27 cellular contexts compared by ENCODE assay signal in the genomic region with DNA sequence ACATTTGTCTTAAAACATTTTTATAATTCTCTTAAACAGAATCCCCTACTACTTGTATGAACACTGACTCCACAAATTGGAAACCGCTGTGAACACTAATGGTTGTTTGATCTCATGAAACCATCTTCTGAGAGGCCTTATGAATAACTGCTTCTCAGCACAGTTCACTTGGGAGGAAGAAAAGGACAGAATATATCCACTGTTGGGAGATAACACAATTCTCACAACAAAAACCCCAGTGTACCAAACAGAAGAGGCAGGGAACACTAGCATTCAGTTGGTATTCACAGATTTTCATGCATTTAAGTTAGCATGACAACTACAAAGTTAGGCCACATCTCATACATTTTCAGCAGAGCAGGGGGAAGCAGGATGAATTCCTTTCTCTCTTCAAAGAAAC.
A peak's percentile ranks its signal among the peaks of the same experiment; 100 is the strongest.
DNase-seq lines count a peak whose midpoint lies in the region; ATAC-seq, FAIRE-seq and TF ChIP-seq lines count a peak whose summit lies in the region.
"Had no signal": no experiment of that assay in that cellular context is flagged by ENCODE, and none has a peak within 500 bp of the region (broad histone marks: within the 10 kb centered on the region; RNA-seq: fewer than 3 reads in every experiment).

No MANE protein-coding gene starts in this region.

- DNase-seq in HTR-8/SVneo (ENCODE audit: insufficient read length, low spot score) (no peak), K562 (ENCODE audit: extremely low read depth in 1 of 4, low spot score in 3 of 4) (no peak), medulla oblongata (ENCODE audit: extremely low spot score) (peak; percentile 52), superior temporal gyrus (ENCODE audit: extremely low spot score) (peak; percentile 48), esophagus muscularis mucosa (ENCODE audit: extremely low spot score) (no peak), COR-L47 (lab: John Stamatoyannopoulos, UW) (no peak)
- DNase-seq: 8988T; ACHN; BE2C; C1 segment of cervical spinal cord; CD4-positive, alpha-beta memory T cell; CD4-positive, CD25-positive, alpha-beta regulatory T cell; CD8-positive, alpha-beta memory T cell; DMS 273 treated with DMSO at 0.1 percent for 48 hours; DMS153; DMS53; DMS79; DND-41; EL; GDM1 had no signal

- H3K79me2 ChIP-seq in K562 (ENCODE audit: control insufficient read depth, insufficient read depth, low read length): no peaks in the 10 kb centered on the region

- TF ChIP-seq RAD21 in K562 (CRISPR knock-in tag; conservative IDR thresholded peaks at IDR 0.05 in 1 of 2, IDR thresholded peaks at IDR 0.05 in 1 of 2): no peak

- in situ Hi-C loops in K562 (cut with MboI): no loop called here

- 17% methylated on average over 1 of the region's 1 CpG for WGBS in K562 (ENCODE audit: insufficient coverage, low coverage, missing lambda C conversion rate)
- 89% methylated on average over 1 of the region's 1 CpG for WGBS in esophagus muscularis mucosa

- H3K36me3 ChIP-seq in K562 (ENCODE audit: control insufficient read depth, insufficient read depth, low read length) (no peaks in the 10 kb centered on the region), esophagus muscularis mucosa (no peaks in the 10 kb centered on the region)
- H3K36me3 ChIP-seq: BE2C, BLaER1 had no signal

- no peak overlapping the region for H3K4me2 ChIP-seq in K562 (ENCODE audit: insufficient read depth, low read length)
- H3K4me2 ChIP-seq: BLaER1 had no signal

- no TSS peak for BruUV-seq in K562 (replicated peaks; lab: Mats Ljungman, UMichigan)

- ATAC-seq in K562 (no peak), HG03457 (IDR thresholded peaks at IDR 0.05; ENCODE audit: unreplicated experiment) (no peak), GM19023 (IDR thresholded peaks at IDR 0.05; ENCODE audit: unreplicated experiment) (no peak)
- ATAC-seq: GM12878 had no signal

- TF ChIP-seq POLR2A in K562 (conservative IDR thresholded peaks at IDR 0.05) (no peak), esophagus muscularis mucosa (IDR thresholded peaks at IDR 0.05; ENCODE audit: low read depth) (no peak)

- H3K4me1 ChIP-seq in K562 (replicated peaks in 1 of 2; ENCODE audit: control insufficient read depth in 2 of 2, insufficient read depth in 2 of 2, low read length in 2 of 2): peaks cover 0 to 4% of the 10 kb centered on the region in 2 experiments; a peak in 1 of 5 replicates
- H3K4me1 ChIP-seq in esophagus muscularis mucosa: no peaks in the 10 kb centered on the region
- H3K4me1 ChIP-seq: BE2C, BLaER1 had no signal

- H3K9ac ChIP-seq in K562 (ENCODE audit: insufficient read depth in 1 of 2, low read depth in 2 of 2, low read length in 2 of 2): no peak overlapping the region
- H3K9ac ChIP-seq: BLaER1 had no signal

- no peaks in the 10 kb centered on the region for H3K9me3 ChIP-seq in K562 (replicated peaks; ENCODE audit: control insufficient read depth, insufficient read depth, low read depth, low read length)
- no peaks in the 10 kb centered on the region for H3K9me3 ChIP-seq in esophagus muscularis mucosa
- H3K9me3 ChIP-seq: BE2C, BLaER1 had no signal

- H2AFZ ChIP-seq in K562 (ENCODE audit: low read depth, low read length): peak overlapping the region; percentile 56; the same call in 1 of the 2 replicates

- CTCF ChIA-PET in K562 (lab: Yijun Ruan, JAX; ENCODE audit: low intra/inter-chr PET ratio): no interaction called here

- FAIRE-seq in HTR-8/SVneo (lab: Jason Lieb, UNC): peak; percentile 46
- FAIRE-seq in K562 (lab: Jason Lieb, UNC): no peak
- FAIRE-seq: A204.1, GM12878, GM12892, GM18507 had no signal

- TF ChIP-seq CTCF in K562 (IDR thresholded peaks at IDR 0.05 in 2 of 3, conservative IDR thresholded peaks at IDR 0.05 in 1 of 3; ENCODE audit: insufficient read depth in 2 of 3, low read depth in 1 of 3, low read length in 3 of 3) (no peak), esophagus muscularis mucosa (IDR thresholded peaks at IDR 0.05) (no peak)

- H3K9me1 ChIP-seq in K562 (ENCODE audit: control insufficient read depth, insufficient read depth, low read length): no peaks in the 10 kb centered on the region

- peaks cover 0 to 8% of the 10 kb centered on the region in 2 experiments; a peak in 2 of 5 replicates for H3K27me3 ChIP-seq in K562 (ENCODE audit: control insufficient read depth in 2 of 2, insufficient read depth in 2 of 2, low read length in 2 of 2)
- peaks cover 0 to 8% (median 0%) of the 10 kb centered on the region in 4 donors for H3K27me3 ChIP-seq in esophagus muscularis mucosa
- H3K27me3 ChIP-seq: BLaER1 had no signal

- intact Hi-C loops in K562 (cut with micrococcal nuclease): no loop called here
- intact Hi-C loops in esophagus muscularis mucosa (cut with DNase I): loop anchor here (10.0 kb wide), 1 partner anchor 144 kb away; a partner anchor contains a TSS

- H4K20me1 ChIP-seq in K562 (replicated peaks; ENCODE audit: control insufficient read depth, insufficient read depth, low read length): no peaks in the 10 kb centered on the region
- H4K20me1 ChIP-seq: BLaER1 had no signal

- H3K4me3 ChIP-seq in K562 (no peak overlapping the region), esophagus muscularis mucosa (no peak overlapping the region)
- H3K4me3 ChIP-seq: BLaER1, GM12878 had no signal

- H3K27ac ChIP-seq in K562 (ENCODE audit: extremely low read depth, low read depth, low read length): no peak overlapping the region
- H3K27ac ChIP-seq in esophagus muscularis mucosa (replicated peaks in 1 of 4): no peak overlapping the region
- H3K27ac ChIP-seq: BLaER1 had no signal

- POLR2A ChIA-PET in K562 (lab: Yijun Ruan, JAX): no interaction called here

- TF ChIP-seq EP300 in K562 (IDR thresholded peaks at IDR 0.05; ENCODE audit: low read length) (no peak), esophagus muscularis mucosa (IDR thresholded peaks at IDR 0.05) (no peak)

TF ChIP-seq in K562, 482 proteins besides CTCF, POLR2A, EP300 and RAD21:
- TF ChIP-seq FOXM1 (IDR thresholded peaks at IDR 0.05; ENCODE audit: low read depth): no peak
- no peak for TF ChIP-seq FOXM1 (CRISPR knock-in tag; IDR thresholded peaks at IDR 0.05; ENCODE audit: low read depth)
- TF ChIP-seq TEAD2 (tag; IDR thresholded peaks at IDR 0.05): no peak
- no peak for TF ChIP-seq ZNF780A (CRISPR knock-in tag; IDR thresholded peaks at IDR 0.05)
- TF ChIP-seq, protein P1, sequence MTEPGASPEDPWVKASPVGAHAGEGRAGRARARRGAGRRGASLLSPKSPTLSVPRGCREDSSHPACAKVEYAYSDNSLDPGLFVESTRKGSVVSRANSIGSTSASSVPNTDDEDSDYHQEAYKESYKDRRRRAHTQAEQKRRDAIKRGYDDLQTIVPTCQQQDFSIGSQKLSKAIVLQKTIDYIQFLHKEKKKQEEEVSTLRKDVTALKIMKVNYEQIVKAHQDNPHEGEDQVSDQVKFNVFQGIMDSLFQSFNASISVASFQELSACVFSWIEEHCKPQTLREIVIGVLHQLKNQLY (CRISPR knock-in tag; conservative IDR thresholded peaks at IDR 0.05): no peak
- TF ChIP-seq MEF2D (tag; conservative IDR thresholded peaks at IDR 0.05; ENCODE audit: low read depth): no peak
- no peak for TF ChIP-seq NFXL1 (CRISPR knock-in tag; IDR thresholded peaks at IDR 0.05)
- TF ChIP-seq, protein P2, sequence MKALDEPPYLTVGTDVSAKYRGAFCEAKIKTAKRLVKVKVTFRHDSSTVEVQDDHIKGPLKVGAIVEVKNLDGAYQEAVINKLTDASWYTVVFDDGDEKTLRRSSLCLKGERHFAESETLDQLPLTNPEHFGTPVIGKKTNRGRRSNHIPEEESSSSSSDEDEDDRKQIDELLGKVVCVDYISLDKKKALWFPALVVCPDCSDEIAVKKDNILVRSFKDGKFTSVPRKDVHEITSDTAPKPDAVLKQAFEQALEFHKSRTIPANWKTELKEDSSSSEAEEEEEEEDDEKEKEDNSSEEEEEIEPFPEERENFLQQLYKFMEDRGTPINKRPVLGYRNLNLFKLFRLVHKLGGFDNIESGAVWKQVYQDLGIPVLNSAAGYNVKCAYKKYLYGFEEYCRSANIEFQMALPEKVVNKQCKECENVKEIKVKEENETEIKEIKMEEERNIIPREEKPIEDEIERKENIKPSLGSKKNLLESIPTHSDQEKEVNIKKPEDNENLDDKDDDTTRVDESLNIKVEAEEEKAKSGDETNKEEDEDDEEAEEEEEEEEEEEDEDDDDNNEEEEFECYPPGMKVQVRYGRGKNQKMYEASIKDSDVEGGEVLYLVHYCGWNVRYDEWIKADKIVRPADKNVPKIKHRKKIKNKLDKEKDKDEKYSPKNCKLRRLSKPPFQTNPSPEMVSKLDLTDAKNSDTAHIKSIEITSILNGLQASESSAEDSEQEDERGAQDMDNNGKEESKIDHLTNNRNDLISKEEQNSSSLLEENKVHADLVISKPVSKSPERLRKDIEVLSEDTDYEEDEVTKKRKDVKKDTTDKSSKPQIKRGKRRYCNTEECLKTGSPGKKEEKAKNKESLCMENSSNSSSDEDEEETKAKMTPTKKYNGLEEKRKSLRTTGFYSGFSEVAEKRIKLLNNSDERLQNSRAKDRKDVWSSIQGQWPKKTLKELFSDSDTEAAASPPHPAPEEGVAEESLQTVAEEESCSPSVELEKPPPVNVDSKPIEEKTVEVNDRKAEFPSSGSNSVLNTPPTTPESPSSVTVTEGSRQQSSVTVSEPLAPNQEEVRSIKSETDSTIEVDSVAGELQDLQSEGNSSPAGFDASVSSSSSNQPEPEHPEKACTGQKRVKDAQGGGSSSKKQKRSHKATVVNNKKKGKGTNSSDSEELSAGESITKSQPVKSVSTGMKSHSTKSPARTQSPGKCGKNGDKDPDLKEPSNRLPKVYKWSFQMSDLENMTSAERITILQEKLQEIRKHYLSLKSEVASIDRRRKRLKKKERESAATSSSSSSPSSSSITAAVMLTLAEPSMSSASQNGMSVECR (CRISPR knock-in tag; IDR thresholded peaks at IDR 0.05): no peak
- no peak for TF ChIP-seq MXI1 (IDR thresholded peaks at IDR 0.05; ENCODE audit: low read depth, low read length)
- TF ChIP-seq E2F3 (CRISPR knock-in tag; IDR thresholded peaks at IDR 0.05): no peak
- TF ChIP-seq MED1 (CRISPR knock-in tag; IDR thresholded peaks at IDR 0.05; ENCODE audit: borderline replicate concordance): no peak
- TF ChIP-seq, protein P3, sequence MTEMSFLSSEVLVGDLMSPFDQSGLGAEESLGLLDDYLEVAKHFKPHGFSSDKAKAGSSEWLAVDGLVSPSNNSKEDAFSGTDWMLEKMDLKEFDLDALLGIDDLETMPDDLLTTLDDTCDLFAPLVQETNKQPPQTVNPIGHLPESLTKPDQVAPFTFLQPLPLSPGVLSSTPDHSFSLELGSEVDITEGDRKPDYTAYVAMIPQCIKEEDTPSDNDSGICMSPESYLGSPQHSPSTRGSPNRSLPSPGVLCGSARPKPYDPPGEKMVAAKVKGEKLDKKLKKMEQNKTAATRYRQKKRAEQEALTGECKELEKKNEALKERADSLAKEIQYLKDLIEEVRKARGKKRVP (CRISPR knock-in tag; IDR thresholded peaks at IDR 0.05): no peak

Comparison
In these comparisons a context has a peak if more than half of its experiments do, and no peak if none do; other contexts are left out.
1. DNase-seq: peak in medulla oblongata (single experiment) and superior temporal gyrus (single experiment); none in HTR-8/SVneo (single experiment), K562 (0 of 4), esophagus muscularis mucosa (single experiment) and COR-L47 (single experiment).